16 cellular contexts compared by ENCODE assay signal in the genomic region with DNA sequence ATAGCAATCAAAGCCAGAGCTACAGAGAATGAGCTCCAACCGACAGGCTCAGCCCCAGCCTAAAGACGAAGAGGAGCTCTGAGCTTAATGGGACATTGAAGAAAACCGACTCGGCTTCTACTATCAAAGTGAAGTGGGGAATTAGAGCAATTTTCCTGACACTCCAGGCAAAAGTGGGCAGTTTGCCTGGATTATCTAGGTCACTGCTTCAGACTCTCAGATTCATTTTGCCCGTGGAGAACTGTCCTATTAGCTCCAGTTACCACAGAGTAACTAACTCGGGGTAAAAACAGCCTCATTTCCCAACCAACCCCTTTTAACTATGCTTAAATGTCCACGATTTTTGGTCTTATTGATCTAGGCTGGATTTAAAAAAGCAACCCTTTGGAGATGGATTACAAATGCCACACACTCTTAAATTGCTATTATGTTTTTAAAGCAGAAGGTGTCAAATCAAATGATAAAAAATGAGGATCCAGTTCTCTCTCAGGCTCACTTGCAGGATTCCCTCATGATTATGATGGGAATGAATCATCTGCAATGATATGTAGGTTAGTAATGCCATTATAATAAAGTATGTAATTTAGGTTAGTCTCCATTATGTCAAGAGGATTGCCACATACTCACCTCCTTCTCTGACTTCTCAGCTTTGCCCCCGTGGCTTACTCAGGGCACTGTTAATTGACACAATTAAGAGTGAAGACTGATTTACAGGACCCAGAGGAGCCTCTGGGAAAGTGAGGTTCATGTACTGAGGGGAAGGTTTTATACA.
DNase-seq lines count a peak whose midpoint lies in the region; ATAC-seq and TF ChIP-seq lines count a peak whose summit lies in the region.
"Had no signal": no experiment of that assay in that cellular context is flagged by ENCODE, and none has a peak within 500 bp of the region (broad histone marks: within the 10 kb centered on the region; RNA-seq: fewer than 3 reads in every experiment).

No MANE protein-coding gene starts in this region.

- ATAC-seq in left cardiac atrium (peak; percentile 67 to 82), PC-3 (no peak), HG02798 (IDR thresholded peaks at IDR 0.05; ENCODE audit: poor library complexity, unreplicated experiment) (no peak), GM18520 (IDR thresholded peaks at IDR 0.05; ENCODE audit: unreplicated experiment) (no peak)
- ATAC-seq: activated T-cell treated with anti-CD3 and anti-CD28 coated beads, Interleukin-2, amount 50 U/mL, for 72 hours; stimulated activated memory B cell treated with anti-CD40 and anti-IgM and Interleukin-4, amounts not matched to agents 10 μg/mL and 1 μg/mL and 100 μg/mL, for 72 hours had no signal

- H3F3A ChIP-seq in PC-3 (ENCODE audit: low read length, unreplicated experiment) (no peaks in the 10 kb centered on the region), PC-9 (ENCODE audit: insufficient read depth, low read depth) (no peaks in the 10 kb centered on the region)

- no peaks in the 10 kb centered on the region for H3K36me3 ChIP-seq in PC-3 (ENCODE audit: low read depth, low read length)
- H3K36me3 ChIP-seq in PC-9 (ENCODE audit: low read depth), result no peaks in the 10 kb centered on the region
- H3K36me3 ChIP-seq: esophagus muscularis mucosa, uterus had no signal

- H4K20me1 ChIP-seq in PC-3 (ENCODE audit: low read length) (no peaks in the 10 kb centered on the region), PC-9 (ENCODE audit: insufficient read depth) (no peaks in the 10 kb centered on the region)

- POLR2A ChIA-PET in PC-3 (lab: Charles Lee; ENCODE audit: unreplicated experiment) (interaction anchor here (0.6 kb wide), 1 partner anchor 773 kb away, joined by 3 read pairs; no protein-coding TSS in a partner anchor), PC-9 (lab: Charles Lee; ENCODE audit: unreplicated experiment) (no interaction called here)

- no TSS peak for BruUV-seq in PC-3 (replicated peaks; lab: Mats Ljungman, UMichigan)
- no TSS peak for BruUV-seq in PC-9 (replicated peaks; lab: Mats Ljungman, UMichigan)

- no peaks in the 10 kb centered on the region for H3K9me3 ChIP-seq in PC-3 (ENCODE audit: low read length)
- H3K9me3 ChIP-seq in PC-9 (ENCODE audit: insufficient read depth, low read depth), result no peaks in the 10 kb centered on the region
- H3K9me3 ChIP-seq: esophagus muscularis mucosa, uterus had no signal

- H3K9me2 ChIP-seq in PC-3 (replicated peaks; ENCODE audit: low read length), result no peaks in the 10 kb centered on the region
- no peaks in the 10 kb centered on the region; the same call in 1 of the 2 replicates for H3K9me2 ChIP-seq in PC-9 (ENCODE audit: insufficient read depth)

- H2AFZ ChIP-seq in PC-3 (ENCODE audit: low read length), result no peak overlapping the region
- H2AFZ ChIP-seq in PC-9, result no peak overlapping the region

- H3K4me1 ChIP-seq in PC-3 (ENCODE audit: insufficient read depth, low read length), result peaks cover 22% of the 10 kb centered on the region; the same call in 1 of the 2 replicates
- H3K4me1 ChIP-seq in PC-9 (replicated peaks; ENCODE audit: insufficient read depth), result no peaks in the 10 kb centered on the region
- H3K4me1 ChIP-seq: uterus had no signal

- H3K9ac ChIP-seq in PC-3 (ENCODE audit: low read length), result no peak overlapping the region

- intact Hi-C loops in left cardiac atrium (cut with DNase I), result no loop called here
- intact Hi-C loops in cardiac septum (cut with DNase I), result no loop called here
- intact Hi-C loops in PC-3 (cut with micrococcal nuclease), result no loop called here
- intact Hi-C loops in PC-9 (cut with micrococcal nuclease; ENCODE audit: unreplicated experiment), result no loop called here

- H3K27me3 ChIP-seq in PC-3 (ENCODE audit: low read length) (no peaks in the 10 kb centered on the region), PC-9 (ENCODE audit: insufficient read depth, low read depth) (no peaks in the 10 kb centered on the region)
- H3K27me3 ChIP-seq: esophagus muscularis mucosa, uterus had no signal

- H3K4me2 ChIP-seq in PC-3 (ENCODE audit: low read length) (no peak overlapping the region), PC-9 (no peak overlapping the region)

- H3K79me2 ChIP-seq in PC-3 (ENCODE audit: low read length) (no peaks in the 10 kb centered on the region), PC-9 (ENCODE audit: low read depth) (no peaks in the 10 kb centered on the region)

- no peak for DNase-seq in left cardiac atrium
- DNase-seq in cardiac septum (ENCODE audit: low spot score), result no peak
- DNase-seq in PC-3, result peak; percentile 35
- DNase-seq in inferior parietal cortex (ENCODE audit: extremely low spot score), result peak; percentile 4
- no peak for DNase-seq in NOMO-1 (lab: John Stamatoyannopoulos, UW; ENCODE audit: unreplicated experiment in 2 of 2)
- no peak for DNase-seq in PC-9
- DNase-seq: activated CD4-positive, alpha-beta T cell treated with anti-CD3 and anti-CD28 coated beads, Interleukin-2, amount 10 ng/mL, durations not matched to agents 7 days and 5 days; activated T-cell treated with anti-CD3 and anti-CD28 coated beads, Interleukin-2, amount 50 U/mL, for 72 hours; NCI-H82; SHP77 treated with DMSO at 0.1 percent for 48 hours; uterus had no signal

- H3K27ac ChIP-seq in PC-3 (ENCODE audit: low read length) (no peak overlapping the region), PC-9 (no peak overlapping the region)
- H3K27ac ChIP-seq: uterus had no signal

- no peak overlapping the region for H3K4me3 ChIP-seq in PC-3 (ENCODE audit: low read length)
- no peak overlapping the region for H3K4me3 ChIP-seq in PC-9
- H3K4me3 ChIP-seq: esophagus muscularis mucosa, lung, uterus had no signal

- CTCF ChIA-PET in PC-3 (lab: Charles Lee), result interaction anchor here (0.6 kb wide), 1 partner anchor 182 kb away, joined by 5 read pairs; no protein-coding TSS in a partner anchor
- CTCF ChIA-PET in PC-9 (lab: Charles Lee), result no interaction called here

- TF ChIP-seq CTCF in PC-3 (conservative IDR thresholded peaks at IDR 0.05; ENCODE audit: low read depth, low read length) (no peak), PC-9 (conservative IDR thresholded peaks at IDR 0.05) (no peak)

Comparison
In these comparisons a context has a peak if more than half of its experiments do, and no peak if none do; other contexts are left out.
1. ATAC-seq: peak in left cardiac atrium (2 of 2); none in PC-3 (single experiment), HG02798 (single experiment) and GM18520 (single experiment).
2. DNase-seq: peak in PC-3 (single experiment) and inferior parietal cortex (single experiment); none in left cardiac atrium (single experiment), cardiac septum (single experiment), NOMO-1 (0 of 2) and PC-9 (0 of 2).